Comparison of ENCODE assay signal across 1 cellular context in the genomic region with DNA sequence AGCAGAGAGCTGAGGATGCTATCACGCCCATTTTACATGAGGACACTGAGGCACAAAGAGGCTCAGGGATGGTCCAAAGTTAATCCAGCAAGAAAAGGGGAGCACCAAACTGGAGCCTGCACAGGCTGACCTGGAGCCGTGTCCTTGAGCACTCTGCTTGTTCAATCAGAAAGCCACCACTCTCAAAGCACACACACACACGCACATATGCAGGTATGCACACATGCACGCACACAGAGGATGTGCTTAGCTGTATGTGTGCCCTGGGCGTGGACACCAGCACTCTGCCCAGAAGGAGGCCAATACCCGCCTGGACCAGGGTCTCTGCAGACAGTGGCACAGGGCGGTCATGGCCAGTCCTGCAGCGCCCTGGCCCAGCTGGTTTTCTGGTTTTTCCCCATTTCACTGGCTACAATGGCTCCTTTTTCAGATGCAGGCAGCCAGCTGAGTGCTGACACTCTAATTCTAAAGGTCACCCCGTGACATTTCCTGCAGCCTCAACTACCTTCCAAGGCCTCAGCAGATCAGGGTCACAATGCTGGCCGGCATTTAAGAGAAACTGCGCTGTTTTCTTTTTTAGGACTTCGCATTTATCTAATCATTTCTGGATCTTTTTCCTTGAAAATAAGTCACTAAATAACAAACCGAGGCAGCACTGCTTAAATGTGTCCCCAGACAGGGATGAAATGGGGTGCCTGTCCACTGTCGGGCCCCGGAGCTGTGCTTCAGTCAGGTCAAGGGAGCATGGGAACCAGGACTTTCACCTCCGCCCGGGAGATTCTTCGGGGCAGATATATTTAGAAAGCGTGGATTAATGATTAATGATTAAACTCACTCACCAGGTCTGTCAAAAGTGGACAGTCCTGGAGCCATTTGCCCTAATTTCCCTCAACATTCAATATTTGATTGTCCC.
TF ChIP-seq lines count a peak whose summit lies in the region.

No MANE protein-coding gene starts in this region.

TF ChIP-seq in HepG2, 621 proteins besides CTCF, POLR2A, EP300 and RAD21 (continued from another document and continues in another):
- TF ChIP-seq, protein P1, sequence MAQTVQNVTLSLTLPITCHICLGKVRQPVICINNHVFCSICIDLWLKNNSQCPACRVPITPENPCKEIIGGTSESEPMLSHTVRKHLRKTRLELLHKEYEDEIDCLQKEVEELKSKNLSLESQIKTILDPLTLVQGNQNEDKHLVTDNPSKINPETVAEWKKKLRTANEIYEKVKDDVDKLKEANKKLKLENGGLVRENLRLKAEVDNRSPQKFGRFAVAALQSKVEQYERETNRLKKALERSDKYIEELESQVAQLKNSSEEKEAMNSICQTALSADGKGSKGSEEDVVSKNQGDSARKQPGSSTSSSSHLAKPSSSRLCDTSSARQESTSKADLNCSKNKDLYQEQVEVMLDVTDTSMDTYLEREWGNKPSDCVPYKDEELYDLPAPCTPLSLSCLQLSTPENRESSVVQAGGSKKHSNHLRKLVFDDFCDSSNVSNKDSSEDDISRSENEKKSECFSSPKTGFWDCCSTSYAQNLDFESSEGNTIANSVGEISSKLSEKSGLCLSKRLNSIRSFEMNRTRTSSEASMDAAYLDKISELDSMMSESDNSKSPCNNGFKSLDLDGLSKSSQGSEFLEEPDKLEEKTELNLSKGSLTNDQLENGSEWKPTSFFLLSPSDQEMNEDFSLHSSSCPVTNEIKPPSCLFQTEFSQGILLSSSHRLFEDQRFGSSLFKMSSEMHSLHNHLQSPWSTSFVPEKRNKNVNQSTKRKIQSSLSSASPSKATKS (CRISPR knock-in tag; IDR thresholded peaks at IDR 0.05): 0 out of 2 replicates have a peak, but pooled peaks have one; percentile 38
- TF ChIP-seq SP140L (CRISPR knock-in tag; IDR thresholded peaks at IDR 0.05; ENCODE audit: borderline replicate concordance): no peak
- TF ChIP-seq SMAD3 (CRISPR knock-in tag; IDR thresholded peaks at IDR 0.05): 0 out of 2 replicates have a peak, but pooled peaks have one; percentile 10
- TF ChIP-seq PHF5A (CRISPR knock-in tag; IDR thresholded peaks at IDR 0.05; ENCODE audit: low read depth, unreplicated experiment): no peak
- TF ChIP-seq, protein P2, sequence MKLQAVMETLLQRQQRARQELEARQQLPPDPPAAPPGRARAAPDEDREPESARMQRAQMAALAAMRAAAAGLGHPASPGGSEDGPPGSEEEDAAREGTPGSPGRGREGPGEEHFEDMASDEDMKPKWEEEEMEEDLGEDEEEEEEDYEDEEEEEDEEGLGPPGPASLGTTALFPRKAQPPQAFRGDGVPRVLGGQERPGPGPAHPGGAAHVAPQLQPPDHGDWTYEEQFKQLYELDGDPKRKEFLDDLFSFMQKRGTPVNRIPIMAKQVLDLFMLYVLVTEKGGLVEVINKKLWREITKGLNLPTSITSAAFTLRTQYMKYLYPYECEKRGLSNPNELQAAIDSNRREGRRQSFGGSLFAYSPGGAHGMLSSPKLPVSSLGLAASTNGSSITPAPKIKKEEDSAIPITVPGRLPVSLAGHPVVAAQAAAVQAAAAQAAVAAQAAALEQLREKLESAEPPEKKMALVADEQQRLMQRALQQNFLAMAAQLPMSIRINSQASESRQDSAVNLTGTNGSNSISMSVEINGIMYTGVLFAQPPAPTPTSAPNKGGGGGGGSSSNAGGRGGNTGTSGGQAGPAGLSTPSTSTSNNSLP (IDR thresholded peaks at IDR 0.05; ENCODE audit: low read depth, low read length): peak; percentile 91
- TF ChIP-seq, protein P3, sequence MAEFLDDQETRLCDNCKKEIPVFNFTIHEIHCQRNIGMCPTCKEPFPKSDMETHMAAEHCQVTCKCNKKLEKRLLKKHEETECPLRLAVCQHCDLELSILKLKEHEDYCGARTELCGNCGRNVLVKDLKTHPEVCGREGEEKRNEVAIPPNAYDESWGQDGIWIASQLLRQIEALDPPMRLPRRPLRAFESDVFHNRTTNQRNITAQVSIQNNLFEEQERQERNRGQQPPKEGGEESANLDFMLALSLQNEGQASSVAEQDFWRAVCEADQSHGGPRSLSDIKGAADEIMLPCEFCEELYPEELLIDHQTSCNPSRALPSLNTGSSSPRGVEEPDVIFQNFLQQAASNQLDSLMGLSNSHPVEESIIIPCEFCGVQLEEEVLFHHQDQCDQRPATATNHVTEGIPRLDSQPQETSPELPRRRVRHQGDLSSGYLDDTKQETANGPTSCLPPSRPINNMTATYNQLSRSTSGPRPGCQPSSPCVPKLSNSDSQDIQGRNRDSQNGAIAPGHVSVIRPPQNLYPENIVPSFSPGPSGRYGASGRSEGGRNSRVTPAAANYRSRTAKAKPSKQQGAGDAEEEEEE (CRISPR knock-in tag; IDR thresholded peaks at IDR 0.05; ENCODE audit: borderline replicate concordance): no peak; the same call in 1 of the 2 replicates
- no peak for TF ChIP-seq SIX4 (CRISPR knock-in tag; IDR thresholded peaks at IDR 0.05)
- no peak for TF ChIP-seq ZFP36L1 (CRISPR knock-in tag; IDR thresholded peaks at IDR 0.05)
- peak; percentile 64; the same call in 1 of the 2 replicates for TF ChIP-seq FOXC1 (CRISPR knock-in tag; IDR thresholded peaks at IDR 0.05; ENCODE audit: borderline replicate concordance)
- TF ChIP-seq, protein P4, sequence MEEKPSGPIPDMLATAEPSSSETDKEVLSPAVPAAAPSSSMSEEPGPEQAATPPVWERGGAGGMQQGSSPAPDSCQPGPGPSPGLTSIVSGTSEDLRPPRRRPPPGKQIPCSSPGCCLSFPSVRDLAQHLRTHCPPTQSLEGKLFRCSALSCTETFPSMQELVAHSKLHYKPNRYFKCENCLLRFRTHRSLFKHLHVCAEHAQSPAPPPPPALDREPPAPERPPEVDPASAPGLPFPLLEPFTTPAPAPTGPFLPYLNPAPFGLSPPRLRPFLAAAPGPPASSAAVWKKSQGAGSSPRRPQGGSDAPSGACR (CRISPR knock-in tag; IDR thresholded peaks at IDR 0.05): no peak
- peak; percentile 92 for TF ChIP-seq PHF21A (CRISPR knock-in tag; IDR thresholded peaks at IDR 0.05)
- no peak for TF ChIP-seq NKX3-1 (CRISPR knock-in tag; IDR thresholded peaks at IDR 0.05)
- TF ChIP-seq ZNF644 (CRISPR knock-in tag; IDR thresholded peaks at IDR 0.05; ENCODE audit: low read depth): no peak
- TF ChIP-seq ZC3H13 (CRISPR knock-in tag; IDR thresholded peaks at IDR 0.05): 0 out of 2 replicates have a peak, but pooled peaks have one; percentile 17
- no peak for TF ChIP-seq MED8 (CRISPR knock-in tag; IDR thresholded peaks at IDR 0.05; ENCODE audit: insufficient replicate concordance)
- TF ChIP-seq ZNF766 (CRISPR knock-in tag; IDR thresholded peaks at IDR 0.05; ENCODE audit: borderline replicate concordance): 0 out of 2 replicates have a peak, but pooled peaks have one; percentile 24
- TF ChIP-seq, protein P5, sequence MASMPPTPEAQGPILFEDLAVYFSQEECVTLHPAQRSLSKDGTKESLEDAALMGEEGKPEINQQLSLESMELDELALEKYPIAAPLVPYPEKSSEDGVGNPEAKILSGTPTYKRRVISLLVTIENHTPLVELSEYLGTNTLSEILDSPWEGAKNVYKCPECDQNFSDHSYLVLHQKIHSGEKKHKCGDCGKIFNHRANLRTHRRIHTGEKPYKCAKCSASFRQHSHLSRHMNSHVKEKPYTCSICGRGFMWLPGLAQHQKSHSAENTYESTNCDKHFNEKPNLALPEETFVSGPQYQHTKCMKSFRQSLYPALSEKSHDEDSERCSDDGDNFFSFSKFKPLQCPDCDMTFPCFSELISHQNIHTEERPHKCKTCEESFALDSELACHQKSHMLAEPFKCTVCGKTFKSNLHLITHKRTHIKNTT (CRISPR knock-in tag; IDR thresholded peaks at IDR 0.05): no peak
- no peak for TF ChIP-seq CBFB (CRISPR knock-in tag; IDR thresholded peaks at IDR 0.05)
- peak; percentile 23; the same call in 1 of the 2 replicates for TF ChIP-seq RCOR2 (CRISPR knock-in tag; IDR thresholded peaks at IDR 0.05)
- peak; percentile 48; the same call in 1 of the 2 replicates for TF ChIP-seq ZFP90 (CRISPR knock-in tag; IDR thresholded peaks at IDR 0.05; ENCODE audit: borderline replicate concordance)
- TF ChIP-seq, protein P6, sequence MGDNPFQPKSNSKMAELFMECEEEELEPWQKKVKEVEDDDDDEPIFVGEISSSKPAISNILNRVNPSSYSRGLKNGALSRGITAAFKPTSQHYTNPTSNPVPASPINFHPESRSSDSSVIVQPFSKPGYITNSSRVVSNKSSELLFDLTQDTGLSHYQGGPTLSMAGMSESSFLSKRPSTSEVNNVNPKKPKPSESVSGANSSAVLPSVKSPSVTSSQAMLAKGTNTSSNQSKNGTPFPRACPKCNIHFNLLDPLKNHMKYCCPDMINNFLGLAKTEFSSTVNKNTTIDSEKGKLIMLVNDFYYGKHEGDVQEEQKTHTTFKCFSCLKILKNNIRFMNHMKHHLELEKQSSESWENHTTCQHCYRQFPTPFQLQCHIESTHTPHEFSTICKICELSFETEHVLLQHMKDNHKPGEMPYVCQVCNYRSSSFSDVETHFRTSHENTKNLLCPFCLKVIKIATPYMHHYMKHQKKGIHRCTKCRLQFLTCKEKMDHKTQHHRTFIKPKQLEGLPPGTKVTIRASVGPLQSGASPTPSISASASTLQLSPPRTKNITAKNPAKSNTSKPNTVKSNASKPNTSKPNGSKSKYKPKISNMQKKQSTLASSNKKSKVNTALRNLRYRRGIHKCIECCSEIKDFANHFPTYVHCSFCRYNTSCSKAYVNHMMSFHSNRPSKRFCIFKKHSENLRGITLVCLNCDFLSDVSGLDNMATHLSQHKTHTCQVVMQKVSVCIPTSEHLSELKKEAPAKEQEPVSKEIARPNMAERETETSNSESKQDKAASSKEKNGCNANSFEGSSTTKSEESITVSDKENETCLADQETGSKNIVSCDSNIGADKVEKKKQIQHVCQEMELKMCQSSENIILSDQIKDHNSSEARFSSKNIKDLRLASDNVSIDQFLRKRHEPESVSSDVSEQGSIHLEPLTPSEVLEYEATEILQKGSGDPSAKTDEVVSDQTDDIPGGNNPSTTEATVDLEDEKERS (CRISPR knock-in tag; IDR thresholded peaks at IDR 0.05): peak; percentile 87
- TF ChIP-seq, protein P7, sequence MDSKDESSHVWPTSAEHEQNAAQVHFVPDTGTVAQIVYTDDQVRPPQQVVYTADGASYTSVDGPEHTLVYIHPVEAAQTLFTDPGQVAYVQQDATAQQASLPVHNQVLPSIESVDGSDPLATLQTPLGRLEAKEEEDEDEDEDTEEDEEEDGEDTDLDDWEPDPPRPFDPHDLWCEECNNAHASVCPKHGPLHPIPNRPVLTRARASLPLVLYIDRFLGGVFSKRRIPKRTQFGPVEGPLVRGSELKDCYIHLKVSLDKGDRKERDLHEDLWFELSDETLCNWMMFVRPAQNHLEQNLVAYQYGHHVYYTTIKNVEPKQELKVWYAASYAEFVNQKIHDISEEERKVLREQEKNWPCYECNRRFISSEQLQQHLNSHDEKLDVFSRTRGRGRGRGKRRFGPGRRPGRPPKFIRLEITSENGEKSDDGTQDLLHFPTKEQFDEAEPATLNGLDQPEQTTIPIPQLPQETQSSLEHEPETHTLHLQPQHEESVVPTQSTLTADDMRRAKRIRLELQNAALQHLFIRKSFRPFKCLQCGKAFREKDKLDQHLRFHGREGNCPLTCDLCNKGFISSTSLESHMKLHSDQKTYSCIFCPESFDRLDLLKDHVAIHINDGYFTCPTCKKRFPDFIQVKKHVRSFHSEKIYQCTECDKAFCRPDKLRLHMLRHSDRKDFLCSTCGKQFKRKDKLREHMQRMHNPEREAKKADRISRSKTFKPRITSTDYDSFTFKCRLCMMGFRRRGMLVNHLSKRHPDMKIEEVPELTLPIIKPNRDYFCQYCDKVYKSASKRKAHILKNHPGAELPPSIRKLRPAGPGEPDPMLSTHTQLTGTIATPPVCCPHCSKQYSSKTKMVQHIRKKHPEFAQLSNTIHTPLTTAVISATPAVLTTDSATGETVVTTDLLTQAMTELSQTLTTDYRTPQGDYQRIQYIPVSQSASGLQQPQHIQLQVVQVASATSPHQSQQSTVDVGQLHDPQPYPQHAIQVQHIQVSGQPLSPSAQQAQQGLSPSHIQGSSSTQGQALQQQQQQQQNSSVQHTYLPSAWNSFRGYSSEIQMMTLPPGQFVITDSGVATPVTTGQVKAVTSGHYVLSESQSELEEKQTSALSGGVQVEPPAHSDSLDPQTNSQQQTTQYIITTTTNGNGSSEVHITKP (CRISPR knock-in tag; IDR thresholded peaks at IDR 0.05; ENCODE audit: low read depth): no peak
- TF ChIP-seq ZNF501 (CRISPR knock-in tag; IDR thresholded peaks at IDR 0.05): 0 out of 2 replicates have a peak, but pooled peaks have one; percentile 31
- TF ChIP-seq, protein P8, sequence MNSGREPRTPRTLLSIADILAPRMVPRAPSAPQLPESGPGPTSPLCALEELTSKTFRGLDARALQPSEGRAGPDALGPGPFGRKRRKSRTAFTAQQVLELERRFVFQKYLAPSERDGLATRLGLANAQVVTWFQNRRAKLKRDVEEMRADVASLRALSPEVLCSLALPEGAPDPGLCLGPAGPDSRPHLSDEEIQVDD (CRISPR knock-in tag; IDR thresholded peaks at IDR 0.05; ENCODE audit: borderline replicate concordance): 0 out of 2 replicates have a peak, but pooled peaks have one; percentile 30
- TF ChIP-seq TBP (CRISPR knock-in tag; IDR thresholded peaks at IDR 0.05): no peak
- TF ChIP-seq, protein P9, sequence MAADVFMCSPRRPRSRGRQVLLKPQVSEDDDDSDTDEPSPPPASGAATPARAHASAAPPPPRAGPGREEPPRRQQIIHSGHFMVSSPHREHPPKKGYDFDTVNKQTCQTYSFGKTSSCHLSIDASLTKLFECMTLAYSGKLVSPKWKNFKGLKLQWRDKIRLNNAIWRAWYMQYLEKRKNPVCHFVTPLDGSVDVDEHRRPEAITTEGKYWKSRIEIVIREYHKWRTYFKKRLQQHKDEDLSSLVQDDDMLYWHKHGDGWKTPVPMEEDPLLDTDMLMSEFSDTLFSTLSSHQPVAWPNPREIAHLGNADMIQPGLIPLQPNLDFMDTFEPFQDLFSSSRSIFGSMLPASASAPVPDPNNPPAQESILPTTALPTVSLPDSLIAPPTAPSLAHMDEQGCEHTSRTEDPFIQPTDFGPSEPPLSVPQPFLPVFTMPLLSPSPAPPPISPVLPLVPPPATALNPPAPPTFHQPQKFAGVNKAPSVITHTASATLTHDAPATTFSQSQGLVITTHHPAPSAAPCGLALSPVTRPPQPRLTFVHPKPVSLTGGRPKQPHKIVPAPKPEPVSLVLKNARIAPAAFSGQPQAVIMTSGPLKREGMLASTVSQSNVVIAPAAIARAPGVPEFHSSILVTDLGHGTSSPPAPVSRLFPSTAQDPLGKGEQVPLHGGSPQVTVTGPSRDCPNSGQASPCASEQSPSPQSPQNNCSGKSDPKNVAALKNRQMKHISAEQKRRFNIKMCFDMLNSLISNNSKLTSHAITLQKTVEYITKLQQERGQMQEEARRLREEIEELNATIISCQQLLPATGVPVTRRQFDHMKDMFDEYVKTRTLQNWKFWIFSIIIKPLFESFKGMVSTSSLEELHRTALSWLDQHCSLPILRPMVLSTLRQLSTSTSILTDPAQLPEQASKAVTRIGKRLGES (CRISPR knock-in tag; IDR thresholded peaks at IDR 0.05; ENCODE audit: borderline replicate concordance): no peak
- peak; percentile 71; the same call in 1 of the 2 replicates for TF ChIP-seq NRL (CRISPR knock-in tag; IDR thresholded peaks at IDR 0.05; ENCODE audit: borderline replicate concordance)
- no peak for TF ChIP-seq MTA3 (CRISPR knock-in tag; IDR thresholded peaks at IDR 0.05)
- TF ChIP-seq ETV5 (CRISPR knock-in tag; IDR thresholded peaks at IDR 0.05; ENCODE audit: borderline replicate concordance): peak; percentile 52; the same call in 1 of the 2 replicates
- TF ChIP-seq ZNF3 (CRISPR knock-in tag; IDR thresholded peaks at IDR 0.05): no peak
- TF ChIP-seq SOX5 (CRISPR knock-in tag; IDR thresholded peaks at IDR 0.05; ENCODE audit: borderline replicate concordance): peak; percentile 43; the same call in 1 of the 2 replicates
- TF ChIP-seq SP4 (CRISPR knock-in tag; IDR thresholded peaks at IDR 0.05): no peak
